ENCODE assay signal across 22 cellular contexts in the genomic region with DNA sequence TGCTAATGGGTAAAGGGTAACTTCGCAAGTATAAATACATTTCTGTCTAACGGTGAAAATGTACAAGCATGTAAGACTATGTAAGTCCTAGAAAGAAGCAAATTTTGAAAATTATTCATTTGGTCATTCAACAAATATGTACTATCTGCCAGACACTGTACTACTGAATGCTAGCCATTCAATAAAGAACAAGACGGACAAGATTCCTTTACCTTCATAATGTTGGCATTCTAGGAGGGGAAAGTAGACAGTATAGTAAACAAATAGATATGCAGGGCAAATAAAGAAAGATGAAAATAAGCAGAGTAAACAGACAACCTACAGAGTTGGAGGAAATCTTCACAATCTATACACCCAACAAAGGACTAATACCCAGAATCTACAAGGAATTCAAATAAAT. TPM values are rescaled to one million over a fixed set of nuclear protein-coding genes. Genes with fewer than 3 reads are reported as not detected.
DNase-seq lines count a peak whose midpoint lies in the region; TF ChIP-seq lines count a peak whose summit lies in the region.
"Had no signal": no experiment of that assay in that cellular context is flagged by ENCODE, and none has a peak within 500 bp of the region (broad histone marks: within the 10 kb centered on the region; RNA-seq: fewer than 3 reads in every experiment).

No MANE protein-coding gene starts in this region.

- H3K79me1 ChIP-seq in trophoblast cell (ENCODE audit: low read length), result no peaks in the 10 kb centered on the region

- no peak overlapping the region for H4K8ac ChIP-seq in trophoblast cell (ENCODE audit: low read depth, low read length)

- no peak overlapping the region for H4K12ac ChIP-seq in trophoblast cell (ENCODE audit: low read depth, low read length)

- H3K4me3 ChIP-seq in LNCaP clone FGC (ENCODE audit: low read depth, low read length) (no peak overlapping the region), trophoblast cell (ENCODE audit: low read depth, low read length) (no peak overlapping the region)
- H3K4me3 ChIP-seq: BLaER1, GM12878 had no signal

- no peak overlapping the region for H2BK5ac ChIP-seq in trophoblast cell (ENCODE audit: low read depth, low read length, poor library complexity)

- no peak overlapping the region for H3K14ac ChIP-seq in trophoblast cell (ENCODE audit: low read length)

- no peaks in the 10 kb centered on the region for H3K27me3 ChIP-seq in trophoblast cell (ENCODE audit: insufficient read depth, low read length)
- H3K27me3 ChIP-seq: BLaER1 had no signal

- H3K36me3 ChIP-seq in trophoblast cell (ENCODE audit: control insufficient read depth in 1 of 2, insufficient read depth in 2 of 2, low read length in 2 of 2), result no peaks in the 10 kb centered on the region
- H3K36me3 ChIP-seq: BE2C, BLaER1 had no signal

- H3K27ac ChIP-seq in trophoblast cell (ENCODE audit: low read depth, low read length), result no peak overlapping the region
- H3K27ac ChIP-seq: BLaER1 had no signal

- H3K4me1 ChIP-seq in trophoblast cell (ENCODE audit: control insufficient read depth in 1 of 2, insufficient read depth in 2 of 2, low read length in 2 of 2), result no peaks in the 10 kb centered on the region
- H3K4me1 ChIP-seq: BE2C, BLaER1 had no signal

- no peak overlapping the region for H4K91ac ChIP-seq in trophoblast cell (ENCODE audit: low read depth, low read length)

- H3K79me2 ChIP-seq in trophoblast cell (ENCODE audit: control insufficient read depth, insufficient read depth, low read length, poor library complexity), result no peaks in the 10 kb centered on the region

- H3K9me3 ChIP-seq in trophoblast cell (ENCODE audit: insufficient read depth, low read depth, low read length), result no peaks in the 10 kb centered on the region
- H3K9me3 ChIP-seq: BE2C, BLaER1 had no signal

- no peak overlapping the region for H2AFZ ChIP-seq in trophoblast cell (ENCODE audit: insufficient read depth, low read length, poor library complexity)

- H2BK12ac ChIP-seq in trophoblast cell (ENCODE audit: low read length), result no peak overlapping the region

- no peak for TF ChIP-seq CTCF in LNCaP clone FGC (IDR thresholded peaks at IDR 0.05; ENCODE audit: control insufficient read depth, extremely low read depth, insufficient read depth)

- H3K23ac ChIP-seq in trophoblast cell (ENCODE audit: low read length), result no peak overlapping the region

- no peak overlapping the region for H2BK120ac ChIP-seq in trophoblast cell (ENCODE audit: insufficient read depth, low read length, poor library complexity)

- H3K4ac ChIP-seq in trophoblast cell (ENCODE audit: low read depth, low read length), result no peak overlapping the region

- H3K4me2 ChIP-seq in trophoblast cell (ENCODE audit: low read length), result no peak overlapping the region
- H3K4me2 ChIP-seq: BLaER1 had no signal

- H2AK5ac ChIP-seq in trophoblast cell (ENCODE audit: low read length), result no peak overlapping the region

- DNase-seq in SIG-M5 treated with dmso at 0.1 percent for 504 hours (lab: John Stamatoyannopoulos, UW; ENCODE audit: unreplicated experiment) (peak; percentile 39), SIG-M5 (lab: John Stamatoyannopoulos, UW) (no peak), LNCaP clone FGC (ENCODE audit: low read depth) (peak; percentile 32), trophoblast cell (peak; percentile 3 to 83), NCI-H345 treated with DMSO at 0.1 percent for 48 hours (lab: John Stamatoyannopoulos, UW; ENCODE audit: unreplicated experiment) (no peak)
- DNase-seq: 8988T; ACHN; BE2C; C1 segment of cervical spinal cord; CD4-positive, alpha-beta memory T cell; CD4-positive, CD25-positive, alpha-beta regulatory T cell; CD8-positive, alpha-beta memory T cell; COR-L47; DMS 273 treated with DMSO at 0.1 percent for 48 hours; DMS153; DMS53; DMS79; DND-41; EL; GDM1 had no signal

- no peak overlapping the region for H3K9ac ChIP-seq in trophoblast cell (ENCODE audit: low read length)
- H3K9ac ChIP-seq: BLaER1 had no signal

- no CpG with 5 or more reads among the region's 3 CpGs for WGBS in trophoblast cell (ENCODE audit: extremely low coverage, insufficient coverage, insufficient read length)

- no peak overlapping the region for H3K18ac ChIP-seq in trophoblast cell (ENCODE audit: low read length)

RNA-seq across cellular contexts. Expression of a gene that starts 32.7 kb away (rescaled TPM):
- 0.22 and 0.29 TPM in 2 replicates for polyA plus RNA-seq in trophoblast cell (2013)
- polyA plus RNA-seq: CD4-positive, alpha-beta memory T cell; CD4-positive, CD25-positive, alpha-beta regulatory T cell; CD8-positive, alpha-beta memory T cell had no signal

Comparison
In these comparisons a context has a peak if more than half of its experiments do, and no peak if none do; other contexts are left out.
1. DNase-seq: peak in SIG-M5 treated with dmso at 0.1 percent for 504 hours (single experiment), LNCaP clone FGC (single experiment) and trophoblast cell (2 of 2); none in SIG-M5 (single experiment) and NCI-H345 treated with DMSO at 0.1 percent for 48 hours (single experiment).